ENCODE assay signal across 29 cellular contexts in genomic region chr13:75596657-75597182, GRCh38.
"Had no signal": no experiment of that assay in that cellular context is flagged by ENCODE, and none has a peak within 500 bp of the region (broad histone marks: within the 10 kb centered on the region; RNA-seq: fewer than 3 reads in every experiment).

No MANE protein-coding gene starts in this region.

- H3K9me3 Mint-ChIP-seq: activated CD4-positive, alpha-beta T cell treated with anti-CD3 and anti-CD28 coated beads, Interleukin-2, amount 10 ng/mL, durations not matched to agents 24 days and 14 days; activated CD8-positive, alpha-beta T cell treated with anti-CD3 and anti-CD28 coated beads for 36 hours; activated naive CD4-positive, alpha-beta T cell treated with anti-CD3 and anti-CD28 coated beads, Interleukin-2, amount 10 ng/mL, durations not matched to agents 7 days and 5 days; activated naive CD8-positive, alpha-beta T cell treated with anti-CD3 and anti-CD28 coated beads, Interleukin-2, amount 50 U/mL, for 24 hours; activated T-cell treated with anti-CD3 and anti-CD28 coated beads, Interleukin-2, amount 50 U/mL, for 4 hours; brain had no signal

- H3K4me3 Mint-ChIP-seq: activated CD4-positive, alpha-beta T cell treated with anti-CD3 and anti-CD28 coated beads, Interleukin-2, amount 10 ng/mL, durations not matched to agents 24 days and 14 days; activated CD8-positive, alpha-beta T cell treated with anti-CD3 and anti-CD28 coated beads for 36 hours; activated naive CD4-positive, alpha-beta T cell treated with anti-CD3 and anti-CD28 coated beads, Interleukin-2, amount 10 ng/mL, durations not matched to agents 7 days and 5 days; activated naive CD8-positive, alpha-beta T cell; activated naive CD8-positive, alpha-beta T cell treated with anti-CD3 and anti-CD28 coated beads, Interleukin-2, amount 50 U/mL, for 24 hours; activated T-cell treated with anti-CD3 and anti-CD28 coated beads, Interleukin-2, amount 50 U/mL, for 4 hours; brain had no signal

- H3K4me3 ChIP-seq: MG63, SJCRH30, SK-N-MC had no signal

- H3K27me3 Mint-ChIP-seq: activated CD4-positive, alpha-beta T cell treated with anti-CD3 and anti-CD28 coated beads, Interleukin-2, amount 10 ng/mL, durations not matched to agents 24 days and 14 days; activated CD8-positive, alpha-beta T cell treated with anti-CD3 and anti-CD28 coated beads for 36 hours; activated naive CD4-positive, alpha-beta T cell treated with anti-CD3 and anti-CD28 coated beads, Interleukin-2, amount 10 ng/mL, durations not matched to agents 7 days and 5 days; activated naive CD8-positive, alpha-beta T cell; activated naive CD8-positive, alpha-beta T cell treated with anti-CD3 and anti-CD28 coated beads, Interleukin-2, amount 50 U/mL, for 24 hours; brain had no signal

- H3K36me3 ChIP-seq: WERI-Rb-1 had no signal

- H3K27me3 ChIP-seq: MG63, SJCRH30 had no signal

- H3K4me1 Mint-ChIP-seq: activated CD4-positive, alpha-beta T cell treated with anti-CD3 and anti-CD28 coated beads, Interleukin-2, amount 10 ng/mL, durations not matched to agents 24 days and 14 days; activated naive CD4-positive, alpha-beta T cell treated with anti-CD3 and anti-CD28 coated beads, Interleukin-2, amount 10 ng/mL, durations not matched to agents 7 days and 5 days; activated naive CD8-positive, alpha-beta T cell treated with anti-CD3 and anti-CD28 coated beads, Interleukin-2, amount 50 U/mL, for 24 hours; brain had no signal

- ATAC-seq: activated CD8-positive, alpha-beta T cell treated with anti-CD3 and anti-CD28 coated beads for 36 hours; activated naive CD8-positive, alpha-beta T cell treated with anti-CD3 and anti-CD28 coated beads, Interleukin-2, amount 50 U/mL, for 24 hours; activated T-cell treated with anti-CD3 and anti-CD28 coated beads, Interleukin-2, amount 50 U/mL, for 4 hours; Panc1 had no signal

- DNase-seq: activated CD4-positive, alpha-beta T cell treated with anti-CD3 and anti-CD28 coated beads, Interleukin-2, amount 10 ng/mL, durations not matched to agents 24 days and 14 days; activated CD4-positive, alpha-beta T cell treated with anti-CD3 and anti-CD28 coated beads, Interleukin-2, amount 50 U/mL, for 4 hours; activated CD4-positive, CD25-positive, alpha-beta regulatory T cell; activated CD8-positive, alpha-beta T cell treated with anti-CD3 and anti-CD28 coated beads for 36 hours; activated effector memory CD4-positive, alpha-beta T cell treated with Interleukin-2 at 50 U/mL for 16 hours; activated naive CD4-positive, alpha-beta T cell treated with anti-CD3 and anti-CD28 coated beads, Interleukin-2, amount 10 ng/mL, durations not matched to agents 7 days and 5 days; activated naive CD8-positive, alpha-beta T cell treated with anti-CD3 and anti-CD28 coated beads, Interleukin-2, amount 50 U/mL, for 24 hours; activated T-cell treated with anti-CD3 and anti-CD28 coated beads, Interleukin-2, amount 50 U/mL, for 4 hours; anterior cingulate cortex; caudate nucleus; cerebellar nuclear complex; Kasumi-1; KG1; MG63; NCI-H1048; NCI-H1436 treated with DMSO at 0.1 percent for 48 hours; NCI-H1694 treated with DMSO at 0.1 percent for 48 hours; NCI-H2029; NCI-H345; NCI-H524 treated with DMSO at 0.1 percent for 48 hours; SHP77; SJCRH30; T-helper 1 cell; T1000; WERI-Rb-1 had no signal

- H3K27ac ChIP-seq: SJCRH30, SK-N-MC, WERI-Rb-1 had no signal

- H3K27ac Mint-ChIP-seq: activated CD4-positive, alpha-beta T cell treated with anti-CD3 and anti-CD28 coated beads, Interleukin-2, amount 10 ng/mL, durations not matched to agents 24 days and 14 days; activated CD8-positive, alpha-beta T cell treated with anti-CD3 and anti-CD28 coated beads for 36 hours; activated naive CD4-positive, alpha-beta T cell treated with anti-CD3 and anti-CD28 coated beads, Interleukin-2, amount 10 ng/mL, durations not matched to agents 7 days and 5 days; activated naive CD8-positive, alpha-beta T cell; activated naive CD8-positive, alpha-beta T cell treated with anti-CD3 and anti-CD28 coated beads, Interleukin-2, amount 50 U/mL, for 24 hours; brain had no signal

- H3K4me1 ChIP-seq: SJCRH30 had no signal

- H3K9me3 ChIP-seq: MG63, SJCRH30 had no signal
